ENCODE assay signal across 8 cellular contexts in genomic region chr16:87570938-87571867, GRCh38. TPM values are rescaled to one million over a fixed set of nuclear protein-coding genes. Genes with fewer than 3 reads are reported as not detected.
DNase-seq lines count a peak whose midpoint lies in the region; ATAC-seq and TF ChIP-seq lines count a peak whose summit lies in the region.

No MANE protein-coding gene starts in this region.

- no peak for ATAC-seq in HG03280 (IDR thresholded peaks at IDR 0.05; ENCODE audit: unreplicated experiment)

- TF ChIP-seq CTCF in coronary artery (IDR thresholded peaks at IDR 0.05) = peak; percentile 47

- H3K9me3 ChIP-seq in mesodermal cell (ENCODE audit: control insufficient read depth, low read length) = no peaks in the 10 kb centered on the region

- DNase-seq in DMS 273 (lab: John Stamatoyannopoulos, UW; ENCODE audit: unreplicated experiment) (peak; percentile 40), DMS 273 treated with DMSO at 0.1 percent for 48 hours (lab: John Stamatoyannopoulos, UW) (no peak), NCI-H69 (lab: John Stamatoyannopoulos, UW) (peak; percentile 65), coronary artery (ENCODE audit: low spot score) (peak; percentile 88), NCI-H2029 (lab: John Stamatoyannopoulos, UW) (no peak)
- no peak for DNase-seq in activated CD4-positive, CD25-positive, alpha-beta regulatory T cell (lab: John Stamatoyannopoulos, UW)

- H3K27ac ChIP-seq in coronary artery (peak overlapping the region; percentile 47 to 83), mesodermal cell (ENCODE audit: low read depth, low read length, severe bottlenecking) (peak overlapping the region; percentile 36)

- H3K36me3 ChIP-seq in mesodermal cell (ENCODE audit: control insufficient read depth, insufficient read depth, low read length) = no peaks in the 10 kb centered on the region

- peaks cover 18% of the 10 kb centered on the region for H3K4me1 ChIP-seq in mesodermal cell (ENCODE audit: control insufficient read depth, insufficient read depth, low read length, poor library complexity, severe bottlenecking)

- WGBS in mesodermal cell (ENCODE audit: insufficient coverage in 2 of 2), 2 experiments = 60 to 72% methylated on average over 13 to 20 of the region's 24 CpGs

- H3K4me3 ChIP-seq in coronary artery (no peak overlapping the region), mesodermal cell (ENCODE audit: extremely low read depth, insufficient read depth, low read length, poor library complexity, severe bottlenecking) (no peak overlapping the region)

RNA-seq across cellular contexts. Expression of gene JPH3, which starts 31.1 kb away (rescaled TPM):
- 8.3 TPM for polyA plus RNA-seq in mesodermal cell (2013, experiment 1 of 2)
- 7.6 TPM for polyA plus RNA-seq in mesodermal cell (2013, experiment 2 of 2)

Comparison
In these comparisons a context has a peak if more than half of its experiments do, and no peak if none do; other contexts are left out.
1. DNase-seq: peak in DMS 273 (single experiment), NCI-H69 (single experiment) and coronary artery (single experiment); none in DMS 273 treated with DMSO at 0.1 percent for 48 hours (single experiment), activated CD4-positive, CD25-positive, alpha-beta regulatory T cell (0 of 4) and NCI-H2029 (single experiment).